9 cellular contexts compared by ENCODE assay signal in genomic region chr13:62320129-62320724, GRCh38.
DNase-seq lines count a peak whose midpoint lies in the region; ATAC-seq and TF ChIP-seq lines count a peak whose summit lies in the region.
"Had no signal": no experiment of that assay in that cellular context is flagged by ENCODE, and none has a peak within 500 bp of the region (broad histone marks: within the 10 kb centered on the region; RNA-seq: fewer than 3 reads in every experiment).

No MANE protein-coding gene starts in this region.

- 11 to 40% methylated on average over 1 of the region's 1 CpG for WGBS in upper lobe of left lung, 2 donors

- no peaks in the 10 kb centered on the region for H3K36me3 ChIP-seq in upper lobe of left lung

- no peak for TF ChIP-seq POLR2A in upper lobe of left lung (IDR thresholded peaks at IDR 0.05)

- no peak for TF ChIP-seq EP300 in upper lobe of left lung (IDR thresholded peaks at IDR 0.05)

- H3K4me1 ChIP-seq in upper lobe of left lung: no peaks in the 10 kb centered on the region

- H3K27me3 Mint-ChIP-seq in mesothelial cell of epicardium (ENCODE audit: low read depth): no peaks in the 10 kb centered on the region
- H3K27me3 Mint-ChIP-seq: naive B cell had no signal

- DNase-seq in ELR (ENCODE audit: low read depth) (peak; percentile 70), NCI-H2029 treated with DMSO at 0.1 percent for 48 hours (lab: John Stamatoyannopoulos, UW) (peak; percentile 15), astrocyte of the spinal cord (ENCODE audit: low read depth, low spot score) (peak; percentile 65), mesothelial cell of epicardium (ENCODE audit: low spot score in 2 of 2, unreplicated experiment in 2 of 2) (no peak), upper lobe of left lung (no peak), T1000 (lab: John Stamatoyannopoulos, UW) (no peak)
- DNase-seq in activated CD4-positive, alpha-beta T cell treated with anti-CD3 and anti-CD28 coated beads for 1 hour: no peak
- DNase-seq: naive B cell had no signal

- H3K9me3 Mint-ChIP-seq in mesothelial cell of epicardium: no peaks in the 10 kb centered on the region

- no peak overlapping the region for H3K4me3 Mint-ChIP-seq in mesothelial cell of epicardium
- H3K4me3 Mint-ChIP-seq: naive B cell had no signal

- H3K27me3 ChIP-seq in upper lobe of left lung: no peaks in the 10 kb centered on the region

- peaks cover 14% of the 10 kb centered on the region for H3K4me1 Mint-ChIP-seq in mesothelial cell of epicardium
- H3K4me1 Mint-ChIP-seq: naive B cell had no signal

- peak; percentile 60 for TF ChIP-seq CTCF in astrocyte of the spinal cord (IDR thresholded peaks at IDR 0.05; ENCODE audit: low read depth, low read length)
- TF ChIP-seq CTCF in mesothelial cell of epicardium (IDR thresholded peaks at IDR 0.05; ENCODE audit: unreplicated experiment): peak; percentile 42
- TF ChIP-seq CTCF in upper lobe of left lung (IDR thresholded peaks at IDR 0.05): peak in 2 of 6 experiments; percentile 12 to 19

- H3K9me3 ChIP-seq in upper lobe of left lung: no peaks in the 10 kb centered on the region

- in situ Hi-C loops in astrocyte of the spinal cord (cut with HindIII; ENCODE audit: low sequenced_read_pairs): no loop called here

- H3K36me3 Mint-ChIP-seq in mesothelial cell of epicardium: no peaks in the 10 kb centered on the region
- H3K36me3 Mint-ChIP-seq: naive B cell had no signal

- no peak overlapping the region for H3K27ac ChIP-seq in upper lobe of left lung

- no peak overlapping the region for H3K27ac Mint-ChIP-seq in mesothelial cell of epicardium
- H3K27ac Mint-ChIP-seq: naive B cell had no signal

- ATAC-seq in HG02623 (IDR thresholded peaks at IDR 0.05; ENCODE audit: unreplicated experiment) (peak; percentile 74), upper lobe of left lung (ENCODE audit: low FRiP score in 2 of 2) (no peak)

- no peak overlapping the region for H3K4me3 ChIP-seq in astrocyte of the spinal cord (ENCODE audit: low read depth, low read length)
- no peak overlapping the region for H3K4me3 ChIP-seq in upper lobe of left lung

Comparison
In these comparisons a context has a peak if more than half of its experiments do, and no peak if none do; other contexts are left out.
1. DNase-seq: peak in ELR (single experiment), NCI-H2029 treated with DMSO at 0.1 percent for 48 hours (single experiment) and astrocyte of the spinal cord (single experiment); none in mesothelial cell of epicardium (0 of 2), upper lobe of left lung (0 of 2), activated CD4-positive, alpha-beta T cell treated with anti-CD3 and anti-CD28 coated beads for 1 hour (single experiment) and T1000 (single experiment).